ENCODE assay signal across 17 cellular contexts in genomic region chr5:38297830-38298608, GRCh38. TPM values are rescaled to one million over a fixed set of nuclear protein-coding genes. Genes with fewer than 3 reads are reported as not detected.
"Had no signal": no experiment of that assay in that cellular context is flagged by ENCODE, and none has a peak within 500 bp of the region (broad histone marks: within the 10 kb centered on the region; RNA-seq: fewer than 3 reads in every experiment).

No MANE protein-coding gene starts in this region.

- H3K79me2 ChIP-seq: parathyroid adenoma had no signal

- H3K4me3 Mint-ChIP-seq: neural progenitor cell had no signal

- H3K36me3 ChIP-seq: neural progenitor cell, spleen, upper lobe of left lung had no signal

- H3K4me2 ChIP-seq: neural progenitor cell had no signal

- ATAC-seq: body of pancreas had no signal

- H2AFZ ChIP-seq: neural progenitor cell, parathyroid adenoma had no signal

- H3K4me1 ChIP-seq: body of pancreas, neural progenitor cell, parathyroid adenoma, spleen, upper lobe of left lung had no signal

- H3K4me3 ChIP-seq: body of pancreas, neural progenitor cell, spleen, upper lobe of left lung had no signal

- DNase-seq: activated CD4-positive, alpha-beta T cell treated with anti-CD3 and anti-CD28 coated beads for 48 hours; activated naive CD4-positive, alpha-beta T cell treated with anti-CD3 and anti-CD28 coated beads, Interleukin-2, amount 50 U/mL, for 16 hours; body of pancreas; effector memory CD4-positive, alpha-beta T cell; glutamatergic neuron; mesendoderm; retina; spleen; stimulated activated CD4-positive, alpha-beta T cell treated with anti-CD3 and anti-CD28 coated beads, Interleukin-1b, Interleukin-23, amount 100 ng/mL, for 48 hours; stimulated activated naive CD4-positive, alpha-beta T cell; T1000; upper lobe of left lung had no signal

- H3K27ac Mint-ChIP-seq: neural progenitor cell had no signal

- H3K9ac ChIP-seq: neural progenitor cell, parathyroid adenoma had no signal

- H3K4me1 Mint-ChIP-seq: neural progenitor cell had no signal

- H3K27me3 ChIP-seq: body of pancreas, neural progenitor cell, spleen, upper lobe of left lung had no signal

- H3K9me3 ChIP-seq: body of pancreas had no signal

- H3K36me3 Mint-ChIP-seq: neural progenitor cell had no signal

- H3K27ac ChIP-seq: body of pancreas, epithelial cell of prostate, neural progenitor cell, parathyroid adenoma, spleen, upper lobe of left lung had no signal

RNA-seq across cellular contexts. Expression of gene EGFLAM, which starts 39.7 kb away (rescaled TPM):
- total RNA-seq: SK-MEL-5 had no signal
- polyA plus RNA-seq: keratinocyte had no signal
